In genomic region chr9:19232117-19232829, GRCh38 we compare ENCODE assay signal across 8 cellular contexts. TPM values are rescaled to one million over a fixed set of nuclear protein-coding genes. Genes with fewer than 3 reads are reported as not detected.
DNase-seq lines count a peak whose midpoint lies in the region; ATAC-seq and TF ChIP-seq lines count a peak whose summit lies in the region.

No MANE protein-coding gene starts in this region.

- H3K4me1 Mint-ChIP-seq in GM23338 = peaks cover 17% of the 10 kb centered on the region

- ATAC-seq in GM23338 = no peak
- no peak for ATAC-seq in HG03565 (IDR thresholded peaks at IDR 0.05; ENCODE audit: unreplicated experiment)

- H3K9me3 Mint-ChIP-seq in GM23338 = no peaks in the 10 kb centered on the region; the same call in 2 of the 3 replicates

- H3K4me2 ChIP-seq in GM23338 (peak overlapping the region; percentile 98), smooth muscle cell (peak overlapping the region; percentile 97)

- H3K36me3 ChIP-seq in GM23338 (ENCODE audit: insufficient read depth) = no peaks in the 10 kb centered on the region
- no peaks in the 10 kb centered on the region for H3K36me3 ChIP-seq in SJCRH30
- no peaks in the 10 kb centered on the region for H3K36me3 ChIP-seq in smooth muscle cell (ENCODE audit: low read depth)

- H3K9me2 ChIP-seq in GM23338 (ENCODE audit: insufficient read depth) = no peaks in the 10 kb centered on the region

- H3F3A ChIP-seq in GM23338 (replicated peaks; ENCODE audit: low read depth) (peaks cover 9% of the 10 kb centered on the region), smooth muscle cell (ENCODE audit: low read depth) (no peaks in the 10 kb centered on the region)

- H3K79me2 ChIP-seq in GM23338 (replicated peaks; ENCODE audit: insufficient read depth) (peaks cover 65% of the 10 kb centered on the region), smooth muscle cell (ENCODE audit: low read depth) (peaks cover 63% of the 10 kb centered on the region)

- 32% methylated on average over 9 of the region's 9 CpGs for WGBS in smooth muscle cell (ENCODE audit: low lambda C conversion rate)

- H3K9me3 ChIP-seq in SJCRH30 (replicated peaks) = no peaks in the 10 kb centered on the region
- no peaks in the 10 kb centered on the region for H3K9me3 ChIP-seq in smooth muscle cell (replicated peaks; ENCODE audit: low read depth)

- peaks cover 26% of the 10 kb centered on the region for H3K4me1 ChIP-seq in GM23338 (ENCODE audit: insufficient read depth)
- no peaks in the 10 kb centered on the region for H3K4me1 ChIP-seq in SJCRH30
- H3K4me1 ChIP-seq in smooth muscle cell (ENCODE audit: low read depth) = peaks cover 15% of the 10 kb centered on the region

- H3K9ac ChIP-seq in smooth muscle cell (ENCODE audit: low read depth) = no peak overlapping the region

- H3K4me3 Mint-ChIP-seq in GM23338 = no peak overlapping the region

- peaks cover 7% of the 10 kb centered on the region; the same call in 1 of the 2 replicates for H4K20me1 ChIP-seq in GM23338 (replicated peaks; ENCODE audit: insufficient read depth)
- H4K20me1 ChIP-seq in smooth muscle cell (ENCODE audit: low read depth) = peaks cover 59% of the 10 kb centered on the region

- H3K27ac ChIP-seq in GM23338 (ENCODE audit: low read depth) = no peak overlapping the region
- H3K27ac ChIP-seq in SJCRH30 = no peak overlapping the region
- peak overlapping the region; percentile 67 for H3K27ac ChIP-seq in smooth muscle cell (ENCODE audit: low read depth)

- DNase-seq in GM23338 (ENCODE audit: low spot score) (no peak), SJCRH30 (peak in 1 of 2 experiments; percentile 7), glomerular visceral epithelial cell (ENCODE audit: extremely low spot score) (peak; percentile 12), smooth muscle cell (lab: John Stamatoyannopoulos, UW; ENCODE audit: unreplicated experiment) (no peak), UCSD-AML1 (lab: John Stamatoyannopoulos, UW; ENCODE audit: unreplicated experiment) (no peak), GOT3 (lab: John Stamatoyannopoulos, UW) (no peak)
- no peak for DNase-seq in effector CD8-positive, alpha-beta T cell (lab: John Stamatoyannopoulos, UW)

- TF ChIP-seq CTCF in GM23338 (conservative IDR thresholded peaks at IDR 0.05; ENCODE audit: low read depth in 2 of 2) (no peak), smooth muscle cell (IDR thresholded peaks at IDR 0.05; ENCODE audit: borderline replicate concordance, insufficient read depth, poor library complexity, severe bottlenecking) (no peak)

- H3K36me3 Mint-ChIP-seq in GM23338 (ENCODE audit: low read depth) = 0 out of 3 replicates have a peak, but pooled peaks cover 2% of the 10 kb centered on the region

- H3K27me3 ChIP-seq in GM23338 (ENCODE audit: insufficient read depth) = no peaks in the 10 kb centered on the region
- H3K27me3 ChIP-seq in SJCRH30 = no peaks in the 10 kb centered on the region
- H3K27me3 ChIP-seq in smooth muscle cell (ENCODE audit: low read depth) = no peaks in the 10 kb centered on the region

- H2AFZ ChIP-seq in GM23338 (no peak overlapping the region), smooth muscle cell (ENCODE audit: low read depth) (peak overlapping the region; percentile 96)

- H3K4me3 ChIP-seq in GM23338 (peak overlapping the region; percentile 91), SJCRH30 (peak overlapping the region; percentile 95), smooth muscle cell (peak overlapping the region; percentile 93)

- H3K27ac Mint-ChIP-seq in GM23338 = no peak overlapping the region

- peaks cover 10% of the 10 kb centered on the region for H3K27me3 Mint-ChIP-seq in GM23338 (ENCODE audit: insufficient read depth, low read depth, poor library complexity)

TF ChIP-seq in GM23338, 12 proteins besides CTCF, POLR2A, EP300 and RAD21 (continues in another document):
- TF ChIP-seq ZNF331 (CRISPR knock-in tag; IDR thresholded peaks at IDR 0.05; ENCODE audit: low read depth) = no peak
- no peak for TF ChIP-seq NANOG (IDR thresholded peaks at IDR 0.05; ENCODE audit: borderline replicate concordance)
- TF ChIP-seq ZNF462 (CRISPR knock-in tag; IDR thresholded peaks at IDR 0.05) = no peak
- TF ChIP-seq STAT1 (IDR thresholded peaks at IDR 0.05; ENCODE audit: unreplicated experiment) = no peak
- TF ChIP-seq REST (IDR thresholded peaks at IDR 0.05; ENCODE audit: unreplicated experiment) = no peak

RNA-seq across cellular contexts. Expression of gene DENND4C, which starts 1.8 kb away (rescaled TPM):
- total RNA-seq in GM23338 (2014; rRNA removed; shearing (Covaris generic)) = 30.8 and 43.7 TPM in 2 replicates
- polyA plus RNA-seq in GM23338 (2016; fragmentation: Nextera tagmentation; extraction: Ambion mirVana) (5.2 and 6.4 TPM in 2 replicates), smooth muscle cell (4.0 and 10.1 TPM in 2 replicates)
- 16.5 and 17.4 TPM in 2 replicates for total RNA-seq in SJCRH30 (2014; rRNA removed; shearing (Covaris generic))
- 24.8 and 28.5 TPM in 2 replicates for total RNA-seq in smooth muscle cell
